8 cellular contexts compared by ENCODE assay signal in genomic region chr19:13115936-13116281, GRCh38. TPM values are rescaled to one million over a fixed set of nuclear protein-coding genes. Genes with fewer than 3 reads are reported as not detected.
DNase-seq lines count a peak whose midpoint lies in the region; TF ChIP-seq lines count a peak whose summit lies in the region.

No MANE protein-coding gene starts in this region.

- no peaks in the 10 kb centered on the region for H3K27me3 ChIP-seq in esophagus muscularis mucosa

- peak overlapping the region; percentile 85 for H3K4me3 Mint-ChIP-seq in Calu3 (ENCODE audit: low read depth, unreplicated experiment)

- H3K36me3 ChIP-seq in esophagus muscularis mucosa, result peaks cover 0 to 36% (median 30%) of the 10 kb centered on the region in 4 donors

- H3K4me1 ChIP-seq in esophagus muscularis mucosa, result peaks cover 39 to 52% (median 48%) of the 10 kb centered on the region in 4 donors

- WGBS in esophagus muscularis mucosa, result 3% methylated on average over 17 of the region's 18 CpGs

- no peak for TF ChIP-seq POLR2A in esophagus muscularis mucosa (IDR thresholded peaks at IDR 0.05; ENCODE audit: low read depth)

- H3K4me3 ChIP-seq in esophagus muscularis mucosa, result peak overlapping the region; percentile 67 to 97 (median 94)

- H3K36me3 Mint-ChIP-seq in Calu3 (ENCODE audit: insufficient read depth, unreplicated experiment), result peaks cover 49% of the 10 kb centered on the region

- no peaks in the 10 kb centered on the region for H3K9me3 ChIP-seq in esophagus muscularis mucosa

- no peaks in the 10 kb centered on the region for H3K9me3 Mint-ChIP-seq in Calu3 (ENCODE audit: low read depth, unreplicated experiment)

- no peak for DNase-seq in Calu3
- DNase-seq in RKO (ENCODE audit: low spot score), result peak; percentile 58
- no peak for DNase-seq in esophagus muscularis mucosa (ENCODE audit: extremely low spot score)
- DNase-seq in posterior vena cava (ENCODE audit: low spot score), result peak; percentile 62
- no peak for DNase-seq in GF-D8 (lab: John Stamatoyannopoulos, UW)
- no peak for DNase-seq in NCI-H187 (lab: John Stamatoyannopoulos, UW)
- DNase-seq in NCI-H774 (lab: John Stamatoyannopoulos, UW), result no peak
- DNase-seq in kidney glomerular epithelial cell (lab: John Stamatoyannopoulos, UW), result no peak

- CTCF ChIA-PET in Calu3 (lab: Charles Lee), result no interaction called here

- intact Hi-C loops in Calu3 (cut with micrococcal nuclease; ENCODE audit: unreplicated experiment) (no loop called here), esophagus muscularis mucosa (cut with DNase I) (no loop called here), posterior vena cava (cut with DNase I) (no loop called here)

- peak overlapping the region; percentile 67 to 82 (median 74) for H3K27ac ChIP-seq in esophagus muscularis mucosa (replicated peaks in 1 of 4)

- no TSS peak for BruUV-seq in Calu3 (replicated peaks; lab: Mats Ljungman, UMichigan)

- H3K27me3 Mint-ChIP-seq in Calu3 (ENCODE audit: unreplicated experiment), result no peaks in the 10 kb centered on the region

- TF ChIP-seq CTCF in Calu3 (IDR thresholded peaks at IDR 0.05; ENCODE audit: unreplicated experiment) (no peak), esophagus muscularis mucosa (IDR thresholded peaks at IDR 0.05) (no peak)

- TF ChIP-seq EP300 in esophagus muscularis mucosa (IDR thresholded peaks at IDR 0.05), result no peak

- peaks cover 9% of the 10 kb centered on the region for H3K4me1 Mint-ChIP-seq in Calu3 (ENCODE audit: low read depth, unreplicated experiment)

- H3K27ac Mint-ChIP-seq in Calu3 (ENCODE audit: unreplicated experiment), result peak overlapping the region; percentile 89

RNA-seq across cellular contexts. Expression of gene TRMT1, which starts 0.6 kb away (rescaled TPM):
- total RNA-seq in Calu3 (2022) (36.5 and 40.2 TPM in 2 replicates), esophagus muscularis mucosa (10 to 100 TPM; 21.4 to 27.6 (median 26.9) TPM), posterior vena cava (10 to 100 TPM; 21.9 to 24.1 TPM)

RNA-seq across cellular contexts. Expression of gene NACC1, which starts 2.2 kb away (rescaled TPM):
- 80.9 and 83.1 TPM in 2 replicates for total RNA-seq in Calu3 (2022)
- 10 to 100 TPM; 24.5 to 61.6 (median 29.6) TPM for total RNA-seq in esophagus muscularis mucosa
- total RNA-seq in posterior vena cava, result 10 to 100 TPM; 37.6 to 39.7 TPM

RNA-seq across cellular contexts. Expression of gene LYL1, which starts 13.3 kb away (rescaled TPM):
- total RNA-seq in Calu3 (2022) (0.32 TPM in 1 of 2 replicates, not detected in the other), esophagus muscularis mucosa (10 to 100 TPM; 11.9 to 20.2 (median 17.0) TPM), posterior vena cava (10 to 100 TPM in 1 of 2 donors, 1 to 10 TPM in 1; 9.8 to 13.0 TPM)

RNA-seq across cellular contexts. Expression of gene STX10, which starts 34.3 kb away (rescaled TPM):
- 52.3 and 52.7 TPM in 2 replicates for total RNA-seq in Calu3 (2022)
- 10 to 100 TPM; 50.2 to 62.6 (median 56.6) TPM for total RNA-seq in esophagus muscularis mucosa
- 10 to 100 TPM; 31.4 to 39.0 TPM for total RNA-seq in posterior vena cava

RNA-seq across cellular contexts. Expression of gene IER2, which starts 34.3 kb away (rescaled TPM):
- total RNA-seq in Calu3 (2022) (96.3 and 108 TPM in 2 replicates), esophagus muscularis mucosa (100 to 1,000 TPM in 1 of 4 donors, 10 to 100 TPM in 3; 29.1 to 144 (median 62.3) TPM), posterior vena cava (100 to 1,000 TPM in 1 of 2 donors, 10 to 100 TPM in 1; 73.1 to 130 TPM)

Comparison
In these comparisons a context has a peak if more than half of its experiments do, and no peak if none do; other contexts are left out.
1. DNase-seq: peak in RKO (single experiment) and posterior vena cava (single experiment); none in Calu3 (single experiment), esophagus muscularis mucosa (single experiment), GF-D8 (single experiment), NCI-H187 (0 of 2), NCI-H774 (single experiment) and kidney glomerular epithelial cell (single experiment).